28 cellular contexts compared by ENCODE assay signal in genomic region chr2:610465-610864, GRCh38.
"Had no signal": no experiment of that assay in that cellular context is flagged by ENCODE, and none has a peak within 500 bp of the region (broad histone marks: within the 10 kb centered on the region; RNA-seq: fewer than 3 reads in every experiment).

No MANE protein-coding gene starts in this region.

- H3K4me1 Mint-ChIP-seq: nephron progenitor cell; neural crest cell; stimulated activated memory B cell treated with anti-CD40 and anti-IgM and Interleukin-4, amounts not matched to agents 10 μg/mL and 1 μg/mL and 100 μg/mL, for 72 hours had no signal

- H3K9ac ChIP-seq: parathyroid adenoma had no signal

- H3K4me3 ChIP-seq: ovary, psoas muscle, right lobe of liver, sigmoid colon, stomach, thoracic aorta, thyroid gland, tibial nerve, upper lobe of left lung, vagina had no signal

- H3K4me1 ChIP-seq: parathyroid adenoma, psoas muscle, right lobe of liver, sigmoid colon, stomach, tibial nerve, upper lobe of left lung, vagina had no signal

- H3K27me3 Mint-ChIP-seq: stimulated activated naive CD8-positive, alpha-beta T cell treated with anti-CD3 and anti-CD28 coated beads, Interleukin-15, Interleukin-2, amounts not matched to agents 100 ng/mL and 50 ng/mL, for 24 hours had no signal

- H3K36me3 ChIP-seq: ovary, right lobe of liver, sigmoid colon, stomach, thoracic aorta, thyroid gland, tibial nerve, upper lobe of left lung, vagina had no signal

- H2AFZ ChIP-seq: parathyroid adenoma had no signal

- H3K36me3 Mint-ChIP-seq: naive thymus-derived CD8-positive, alpha-beta T cell; natural killer cell treated with Interleukin-12 subunit alpha and Interleukin-12 subunit beta and Interleukin-15 and Interleukin-18, amount 100 ng/mL, for 72 hours; stimulated activated memory B cell treated with anti-CD40 and anti-IgM and Interleukin-4, amounts not matched to agents 10 μg/mL and 1 μg/mL and 100 μg/mL, for 72 hours had no signal

- H3K27ac Mint-ChIP-seq: natural killer cell treated with Interleukin-12 subunit alpha and Interleukin-12 subunit beta and Interleukin-15 and Interleukin-18, amount 100 ng/mL, for 72 hours; nephron progenitor cell; progenitor cell of endocrine pancreas; stimulated activated memory B cell treated with anti-CD40 and anti-IgM and Interleukin-4, amounts not matched to agents 10 μg/mL and 1 μg/mL and 100 μg/mL, for 72 hours; stimulated activated naive CD8-positive, alpha-beta T cell treated with anti-CD3 and anti-CD28 coated beads, Interleukin-15, Interleukin-2, amounts not matched to agents 100 ng/mL and 50 ng/mL, for 24 hours had no signal

- H3K4me3 Mint-ChIP-seq: naive thymus-derived CD8-positive, alpha-beta T cell; natural killer cell treated with Interleukin-12 subunit alpha and Interleukin-12 subunit beta and Interleukin-15 and Interleukin-18, amount 100 ng/mL, for 72 hours; nephron progenitor cell; neural crest cell; stimulated activated memory B cell treated with anti-CD40 and anti-IgM and Interleukin-4, amounts not matched to agents 10 μg/mL and 1 μg/mL and 100 μg/mL, for 72 hours; stimulated activated naive CD8-positive, alpha-beta T cell treated with anti-CD3 and anti-CD28 coated beads, Interleukin-15, Interleukin-2, amounts not matched to agents 100 ng/mL and 50 ng/mL, for 24 hours had no signal

- H3K27me3 ChIP-seq: ovary, right lobe of liver, sigmoid colon, thyroid gland, tibial nerve, upper lobe of left lung, vagina had no signal

- DNase-seq: naive thymus-derived CD8-positive, alpha-beta T cell; nephron progenitor cell; occipital lobe; posterior cingulate gyrus; psoas muscle; right cardiac atrium; right lobe of liver; sigmoid colon; small intestine; stimulated activated CD4-positive, alpha-beta T cell treated with anti-CD3 and anti-CD28 coated beads, Interleukin-15, amount 100 ng/mL, for 24 hours; stimulated activated CD4-positive, alpha-beta T cell treated with anti-CD3 and anti-CD28 coated beads, Interleukin-2, amount 100 ng/mL, for 24 hours; stimulated activated CD4-positive, alpha-beta T cell treated with anti-CD3 and anti-CD28 coated beads, Interleukin-2, amount 100 ng/mL, for 48 hours; stimulated activated CD4-positive, alpha-beta T cell treated with anti-CD3 and anti-CD28 coated beads, Interleukin-4, amount 100 ng/mL, for 24 hours; stimulated activated naive CD4-positive, alpha-beta T cell; stomach; thyroid gland; trophoblast cell had no signal

- H3K79me2 ChIP-seq: parathyroid adenoma had no signal

- ATAC-seq: naive thymus-derived CD8-positive, alpha-beta T cell; natural killer cell treated with Interleukin-12 subunit alpha and Interleukin-12 subunit beta and Interleukin-15 and Interleukin-18, amount 100 ng/mL, for 72 hours; psoas muscle; right cardiac atrium; right lobe of liver; stimulated activated memory B cell treated with anti-CD40 and anti-IgM and Interleukin-4, amounts not matched to agents 10 μg/mL and 1 μg/mL and 100 μg/mL, for 72 hours had no signal

- H3K9me3 ChIP-seq: ovary, psoas muscle, right lobe of liver, sigmoid colon, stomach, thoracic aorta, thyroid gland, tibial nerve, upper lobe of left lung, vagina had no signal

- H3K27ac ChIP-seq: ovary, parathyroid adenoma, psoas muscle, right lobe of liver, sigmoid colon, stomach, thoracic aorta, thyroid gland, tibial nerve, upper lobe of left lung, vagina had no signal
